Comparison of ENCODE assay signal across 10 cellular contexts in genomic region chr22:24894220-24894975, GRCh38. TPM values are rescaled to one million over a fixed set of nuclear protein-coding genes. Genes with fewer than 3 reads are reported as not detected.
DNase-seq lines count a peak whose midpoint lies in the region; ATAC-seq and TF ChIP-seq lines count a peak whose summit lies in the region.
"Had no signal": no experiment of that assay in that cellular context is flagged by ENCODE, and none has a peak within 500 bp of the region (broad histone marks: within the 10 kb centered on the region; RNA-seq: fewer than 3 reads in every experiment).

No MANE protein-coding gene starts in this region.

- no peak overlapping the region for H3K4me2 ChIP-seq in Karpas-422 (ENCODE audit: low read depth, low read length, poor library complexity, severe bottlenecking)

- H3K9me3 ChIP-seq in psoas muscle (no peaks in the 10 kb centered on the region), Karpas-422 (ENCODE audit: low read length) (no peaks in the 10 kb centered on the region)

- DNase-seq in AML-193 (lab: John Stamatoyannopoulos, UW) (peak; percentile 65 to 73), LoVo (ENCODE audit: low spot score) (peak; percentile 92), SW 1271 (lab: John Stamatoyannopoulos, UW) (peak; percentile 80 to 94), glomerular visceral epithelial cell (ENCODE audit: extremely low spot score) (peak; percentile 91), psoas muscle (peak; percentile 81 to 93), Karpas-422 (no peak), T-helper 1 cell (no peak)

- no peaks in the 10 kb centered on the region for H4K20me1 ChIP-seq in Karpas-422 (ENCODE audit: insufficient read depth, low read depth, low read length)

- H3K27ac ChIP-seq in psoas muscle (peak overlapping the region; percentile 92), Karpas-422 (ENCODE audit: low read length) (no peak overlapping the region)

- TF ChIP-seq CTCF in psoas muscle (IDR thresholded peaks at IDR 0.05), result no peak

- ATAC-seq in psoas muscle (peak; percentile 93 to 98 (median 97)), HG02623 (IDR thresholded peaks at IDR 0.05; ENCODE audit: unreplicated experiment) (no peak)
- ATAC-seq: GM12878 had no signal

- H3K9me2 ChIP-seq in Karpas-422 (replicated peaks; ENCODE audit: insufficient read depth, low read length), result no peaks in the 10 kb centered on the region

- intact Hi-C loops in psoas muscle (cut with DNase I), result no loop called here

- no peaks in the 10 kb centered on the region for H3K27me3 ChIP-seq in psoas muscle (ENCODE audit: insufficient read depth in 3 of 3, low read length in 2 of 3)
- no peaks in the 10 kb centered on the region for H3K27me3 ChIP-seq in Karpas-422 (ENCODE audit: low read length)

- 7 to 19% (median 16%) methylated on average over 16 of the region's 16 CpGs for WGBS in psoas muscle, 3 donors

- H3K36me3 ChIP-seq in psoas muscle (ENCODE audit: insufficient read depth in 1 of 2, low read depth in 1 of 2) (no peaks in the 10 kb centered on the region), Karpas-422 (ENCODE audit: insufficient read depth, low read length) (no peaks in the 10 kb centered on the region)

- no peaks in the 10 kb centered on the region for H3K79me2 ChIP-seq in Karpas-422 (ENCODE audit: low read length)

- no peak overlapping the region for H3K9ac ChIP-seq in Karpas-422 (ENCODE audit: low read length)

- H3K4me1 ChIP-seq in psoas muscle (peaks cover 19% of the 10 kb centered on the region), Karpas-422 (ENCODE audit: low read length) (no peaks in the 10 kb centered on the region)

- no peak overlapping the region for H3K4me3 ChIP-seq in psoas muscle
- no peak overlapping the region for H3K4me3 ChIP-seq in Karpas-422 (ENCODE audit: low read length)
- H3K4me3 ChIP-seq: GM12878 had no signal

- no peak overlapping the region for H2AFZ ChIP-seq in Karpas-422 (ENCODE audit: low read length)

RNA-seq across cellular contexts. Expression of gene LHFPL7, which starts 52.1 kb away (rescaled TPM):
- not detected for total RNA-seq in psoas muscle
- not detected for polyA plus RNA-seq in psoas muscle
- not detected in 2 replicates for total RNA-seq in Karpas-422 (2014; rRNA removed; shearing (Covaris generic); ENCODE audit: low replicate concordance)
- total RNA-seq: GM12878 had no signal
- polyA plus RNA-seq: adipose tissue, GM12878 had no signal

RNA-seq across cellular contexts. Expression of gene KIAA1671, which starts 58.1 kb away (rescaled TPM):
- total RNA-seq in psoas muscle, result 10 to 100 TPM; 12.2 to 56.9 (median 26.1) TPM
- polyA plus RNA-seq in psoas muscle, result 10 to 100 TPM in 1 of 3 donors, 1 to 10 TPM in 2; 1.9 to 15.8 (median 8.8) TPM
- total RNA-seq in Karpas-422 (2014; rRNA removed; shearing (Covaris generic); ENCODE audit: low replicate concordance), result not detected in 2 replicates

Comparison
In these comparisons a context has a peak if more than half of its experiments do, and no peak if none do; other contexts are left out.
1. DNase-seq: peak in AML-193 (2 of 2), LoVo (single experiment), SW 1271 (2 of 2), glomerular visceral epithelial cell (single experiment) and psoas muscle (2 of 2); none in Karpas-422 (single experiment) and T-helper 1 cell (0 of 5).
2. RNA of gene KIAA1671, which starts 58.1 kb away (total RNA-seq): 12.2 to 56.9 TPM in psoas muscle; not detected in Karpas-422; every median in the first group is over 10 times any median in the second.